In the genomic region with DNA sequence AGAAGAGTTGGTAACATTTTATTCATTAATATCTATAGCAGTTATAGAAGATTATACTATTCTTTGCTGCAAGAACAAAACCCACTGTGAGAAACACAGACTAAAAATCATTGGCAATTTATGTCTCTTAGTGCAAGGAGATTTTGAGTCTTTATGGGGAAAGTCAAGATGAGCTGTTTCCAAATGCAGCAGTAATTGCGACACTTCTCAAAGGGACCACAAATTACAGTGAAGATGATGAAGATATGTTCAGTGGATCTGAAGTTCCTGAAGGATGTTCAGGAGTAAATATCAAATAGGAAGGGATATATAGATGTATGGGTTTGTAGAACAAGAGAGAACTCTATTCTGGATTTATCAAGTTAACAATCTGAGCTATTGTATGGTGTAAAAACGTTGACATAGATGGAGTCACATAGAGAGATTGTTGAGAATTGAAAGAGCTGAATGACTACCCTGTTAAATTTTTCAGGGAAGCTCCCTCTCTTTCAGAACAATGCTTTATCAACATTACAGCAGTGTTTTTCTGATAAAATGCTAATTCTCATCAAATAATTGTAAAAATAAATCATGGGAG, we compare ENCODE assay signal across 19 cellular contexts.
"Had no signal": no experiment of that assay in that cellular context is flagged by ENCODE, and none has a peak within 500 bp of the region (broad histone marks: within the 10 kb centered on the region; RNA-seq: fewer than 3 reads in every experiment).

No MANE protein-coding gene starts in this region.

- H3K27me3 ChIP-seq: breast epithelium, left lung, ovary, tibial artery, vagina had no signal

- H3K4me1 ChIP-seq: breast epithelium, foreskin keratinocyte, left lung, vagina had no signal

- DNase-seq: activated CD4-positive, alpha-beta memory T cell treated with anti-CD3 and anti-CD28 coated beads for 36 hours; activated gamma-delta T cell treated with Interleukin-2 at 50 U/mL for 16 hours; activated naive CD8-positive, alpha-beta T cell treated with anti-CD3 and anti-CD28 coated beads for 36 hours; activated T-cell treated with anti-CD3 and anti-CD28 coated beads, Interleukin-2, amount 50 U/mL, for 72 hours; aorta; dermis blood vessel endothelial cell; foreskin keratinocyte; left lung; mesendoderm; nephron progenitor cell; ovary; retina; T1000; tibial artery had no signal

- H3K36me3 ChIP-seq: breast epithelium, left lung, ovary, tibial artery, vagina had no signal

- H3K27ac ChIP-seq: breast epithelium, foreskin keratinocyte, left lung, ovary, skin epidermis, tibial artery, vagina, VCaP had no signal

- H3K9me3 ChIP-seq: breast epithelium, left lung, ovary, tibial artery, vagina had no signal

- H3K4me3 ChIP-seq: breast epithelium, left lung, ovary, skin epidermis, tibial artery, vagina had no signal

- ATAC-seq: activated T-cell treated with anti-CD3 and anti-CD28 coated beads, Interleukin-2, amount 50 U/mL, for 72 hours; foreskin keratinocyte; left lung; stimulated activated effector memory CD8-positive, alpha-beta T cell treated with anti-CD3 and anti-CD28 coated beads, Interleukin-12 subunit alpha, Interleukin-12 subunit beta, amount 100 ng/mL, for 72 hours had no signal
